17 cellular contexts compared by ENCODE assay signal in genomic region chr13:52707375-52707774, GRCh38. TPM values are rescaled to one million over a fixed set of nuclear protein-coding genes. Genes with fewer than 3 reads are reported as not detected.
DNase-seq lines count a peak whose midpoint lies in the region; TF ChIP-seq lines count a peak whose summit lies in the region.
"Had no signal": no experiment of that assay in that cellular context is flagged by ENCODE, and none has a peak within 500 bp of the region (broad histone marks: within the 10 kb centered on the region; RNA-seq: fewer than 3 reads in every experiment).

No MANE protein-coding gene starts in this region.

- DNase-seq in NCI-H1092 treated with DMSO at 0.1 percent for 48 hours (lab: John Stamatoyannopoulos, UW), result peak; percentile 40
- no peak for DNase-seq in NCI-H1092 (lab: John Stamatoyannopoulos, UW)
- DNase-seq in GM13977 (ENCODE audit: low spot score), result no peak
- peak; percentile 45 for DNase-seq in NCI-H69 (lab: John Stamatoyannopoulos, UW)
- DNase-seq in glutamatergic neuron, result peak; percentile 33
- DNase-seq in DMS153 (lab: John Stamatoyannopoulos, UW), result no peak
- no peak for DNase-seq in GDM1 (lab: John Stamatoyannopoulos, UW)
- no peak for DNase-seq in activated CD4-positive, alpha-beta memory T cell treated with anti-CD3 and anti-CD28 coated beads, Interleukin-2, amount 10 ng/mL, durations not matched to agents 7 days and 5 days
- DNase-seq: activated CD4-positive, alpha-beta T cell treated with anti-CD3 and anti-CD28 coated beads for 36 hours; activated T-cell treated with anti-CD3 and anti-CD28 coated beads, Interleukin-2, amount 50 U/mL, for 72 hours; kidney; ovary; spleen; T-helper 2 cell had no signal

- peaks cover 4% of the 10 kb centered on the region for H3K4me1 Mint-ChIP-seq in glutamatergic neuron (ENCODE audit: low read depth, unreplicated experiment)
- no peaks in the 10 kb centered on the region for H3K4me1 Mint-ChIP-seq in activated CD4-positive, alpha-beta memory T cell treated with anti-CD3 and anti-CD28 coated beads, Interleukin-2, amount 10 ng/mL, durations not matched to agents 7 days and 5 days
- H3K4me1 Mint-ChIP-seq: activated CD4-positive, alpha-beta T cell treated with anti-CD3 and anti-CD28 coated beads for 36 hours had no signal

- CTCF ChIA-PET in activated CD4-positive, alpha-beta memory T cell treated with anti-CD3 and anti-CD28 coated beads, Interleukin-2, amount 10 ng/mL, durations not matched to agents 7 days and 5 days (lab: Charles Lee), result no interaction called here

- H3K36me3 Mint-ChIP-seq in glutamatergic neuron (ENCODE audit: unreplicated experiment), result no peaks in the 10 kb centered on the region
- H3K36me3 Mint-ChIP-seq in activated CD4-positive, alpha-beta memory T cell treated with anti-CD3 and anti-CD28 coated beads, Interleukin-2, amount 10 ng/mL, durations not matched to agents 7 days and 5 days (ENCODE audit: low read depth), result no peaks in the 10 kb centered on the region

- peaks cover 2% of the 10 kb centered on the region for H3K27me3 Mint-ChIP-seq in glutamatergic neuron (ENCODE audit: unreplicated experiment)
- no peaks in the 10 kb centered on the region for H3K27me3 Mint-ChIP-seq in activated CD4-positive, alpha-beta memory T cell treated with anti-CD3 and anti-CD28 coated beads, Interleukin-2, amount 10 ng/mL, durations not matched to agents 7 days and 5 days
- H3K27me3 Mint-ChIP-seq: activated CD4-positive, alpha-beta T cell treated with anti-CD3 and anti-CD28 coated beads for 36 hours had no signal

- POLR2A ChIA-PET in activated CD4-positive, alpha-beta memory T cell treated with anti-CD3 and anti-CD28 coated beads, Interleukin-2, amount 10 ng/mL, durations not matched to agents 7 days and 5 days (lab: Charles Lee), result no interaction called here

- in situ Hi-C loops in GM13977 (cut with MboI; ENCODE audit: low pct_unique_long_range_greater_than_20kb, low sequenced_read_pairs, unreplicated experiment), result no loop called here

- no peak overlapping the region for H3K4me3 Mint-ChIP-seq in glutamatergic neuron (ENCODE audit: unreplicated experiment)
- H3K4me3 Mint-ChIP-seq in activated CD4-positive, alpha-beta memory T cell treated with anti-CD3 and anti-CD28 coated beads, Interleukin-2, amount 10 ng/mL, durations not matched to agents 7 days and 5 days, result no peak overlapping the region
- H3K4me3 Mint-ChIP-seq: activated CD4-positive, alpha-beta T cell treated with anti-CD3 and anti-CD28 coated beads for 36 hours; activated T-cell treated with anti-CD3 and anti-CD28 coated beads, Interleukin-2, amount 50 U/mL, for 72 hours; stimulated activated naive CD8-positive, alpha-beta T cell treated with anti-CD3 and anti-CD28 coated beads, Interleukin-15, Interleukin-2, amounts not matched to agents 100 ng/mL and 50 ng/mL, for 24 hours had no signal

- H3K27ac Mint-ChIP-seq in glutamatergic neuron (ENCODE audit: unreplicated experiment), result no peak overlapping the region
- no peak overlapping the region for H3K27ac Mint-ChIP-seq in activated CD4-positive, alpha-beta memory T cell treated with anti-CD3 and anti-CD28 coated beads, Interleukin-2, amount 10 ng/mL, durations not matched to agents 7 days and 5 days
- H3K27ac Mint-ChIP-seq: activated CD4-positive, alpha-beta T cell treated with anti-CD3 and anti-CD28 coated beads for 36 hours; activated T-cell treated with anti-CD3 and anti-CD28 coated beads, Interleukin-2, amount 50 U/mL, for 72 hours; stimulated activated naive CD8-positive, alpha-beta T cell treated with anti-CD3 and anti-CD28 coated beads, Interleukin-15, Interleukin-2, amounts not matched to agents 100 ng/mL and 50 ng/mL, for 24 hours had no signal

- peak; percentile 4 for TF ChIP-seq CTCF in GM13977 (IDR thresholded peaks at IDR 0.05; ENCODE audit: extremely low read depth, insufficient read depth, missing control alignments)
- no peak for TF ChIP-seq CTCF in glutamatergic neuron (IDR thresholded peaks at IDR 0.05; ENCODE audit: partially characterized antibody, unreplicated experiment)

- no peaks in the 10 kb centered on the region for H3K9me3 Mint-ChIP-seq in glutamatergic neuron (ENCODE audit: unreplicated experiment)
- no peaks in the 10 kb centered on the region for H3K9me3 Mint-ChIP-seq in activated CD4-positive, alpha-beta memory T cell treated with anti-CD3 and anti-CD28 coated beads, Interleukin-2, amount 10 ng/mL, durations not matched to agents 7 days and 5 days
- H3K9me3 Mint-ChIP-seq: activated T-cell treated with anti-CD3 and anti-CD28 coated beads, Interleukin-2, amount 50 U/mL, for 72 hours; stimulated activated naive CD8-positive, alpha-beta T cell treated with anti-CD3 and anti-CD28 coated beads, Interleukin-15, Interleukin-2, amounts not matched to agents 100 ng/mL and 50 ng/mL, for 24 hours had no signal

RNA-seq across cellular contexts. Expression of gene CNMD, which starts 32.2 kb away (rescaled TPM):
- 0.98 TPM for total RNA-seq in glutamatergic neuron (ENCODE audit: unreplicated experiment)
- not detected for total RNA-seq in activated CD4-positive, alpha-beta memory T cell treated with anti-CD3 and anti-CD28 coated beads, Interleukin-2, amount 10 ng/mL, durations not matched to agents 7 days and 5 days
- total RNA-seq: activated CD4-positive, alpha-beta T cell treated with anti-CD3 and anti-CD28 coated beads for 36 hours; activated T-cell treated with anti-CD3 and anti-CD28 coated beads, Interleukin-2, amount 50 U/mL, for 72 hours; endothelial cell of umbilical vein; kidney; ovary; RPMI7951; spleen had no signal

RNA-seq across cellular contexts. Expression of gene SUGT1, which starts 54.7 kb away (rescaled TPM):
- 57.9 TPM for total RNA-seq in glutamatergic neuron (ENCODE audit: unreplicated experiment)
- 10 to 100 TPM; 50.1 to 51.7 TPM for total RNA-seq in activated CD4-positive, alpha-beta memory T cell treated with anti-CD3 and anti-CD28 coated beads, Interleukin-2, amount 10 ng/mL, durations not matched to agents 7 days and 5 days

Comparison
In these comparisons a context has a peak if more than half of its experiments do, and no peak if none do; other contexts are left out.
1. DNase-seq: peak in NCI-H1092 treated with DMSO at 0.1 percent for 48 hours (single experiment), NCI-H69 (single experiment) and glutamatergic neuron (single experiment); none in NCI-H1092 (single experiment), GM13977 (single experiment), DMS153 (single experiment), GDM1 (single experiment) and activated CD4-positive, alpha-beta memory T cell treated with anti-CD3 and anti-CD28 coated beads, Interleukin-2, amount 10 ng/mL, durations not matched to agents 7 days and 5 days (single experiment).